19 cellular contexts compared by ENCODE assay signal in genomic region chr13:59931621-59932020, GRCh38.
"Had no signal": no experiment of that assay in that cellular context is flagged by ENCODE, and none has a peak within 500 bp of the region (broad histone marks: within the 10 kb centered on the region; RNA-seq: fewer than 3 reads in every experiment).

No MANE protein-coding gene starts in this region.

- H3K27ac ChIP-seq: adrenal gland, colonic mucosa, esophagus muscularis mucosa, ovary, right lobe of liver, transverse colon, vagina had no signal

- ATAC-seq: activated T-cell treated with anti-CD3 and anti-CD28 coated beads, Interleukin-2, amount 50 U/mL, for 4 hours; left lobe of liver; mucosa of descending colon; naive thymus-derived CD4-positive, alpha-beta T cell; right lobe of liver; stimulated activated naive CD8-positive, alpha-beta T cell treated with anti-CD3 and anti-CD28 coated beads, Interleukin-15, Interleukin-2, amounts not matched to agents 100 U/mL and 50 U/mL, for 24 hours; WTC11 had no signal

- DNase-seq: activated CD4-positive, alpha-beta memory T cell treated with anti-CD3 and anti-CD28 coated beads, Interleukin-2, amount 10 ng/mL, durations not matched to agents 7 days and 5 days; activated CD4-positive, alpha-beta T cell treated with anti-CD3 and anti-CD28 coated beads for 4 hours; activated effector memory CD4-positive, alpha-beta T cell treated with Interleukin-2 at 50 U/mL for 16 hours; activated T-cell treated with anti-CD3 and anti-CD28 coated beads, Interleukin-2, amount 50 U/mL, for 4 hours; adrenal gland; central memory CD4-positive, alpha-beta T cell; colonic mucosa; hippocampal formation; mucosa of descending colon; naive thymus-derived CD4-positive, alpha-beta T cell; ovary; right lobe of liver; stimulated activated naive CD8-positive, alpha-beta T cell treated with anti-CD3 and anti-CD28 coated beads, Interleukin-15, Interleukin-2, amounts not matched to agents 100 U/mL and 50 U/mL, for 24 hours; transverse colon had no signal

- H3K36me3 ChIP-seq: adrenal gland, colonic mucosa, esophagus muscularis mucosa, ovary, right lobe of liver, transverse colon, vagina had no signal

- H3K27me3 ChIP-seq: adrenal gland, colonic mucosa, esophagus muscularis mucosa, ovary, right lobe of liver, transverse colon, vagina had no signal

- H3K4me1 ChIP-seq: adrenal gland, colonic mucosa, esophagus muscularis mucosa, right lobe of liver, transverse colon, vagina had no signal

- H3K9me3 ChIP-seq: adrenal gland, colonic mucosa, mucosa of descending colon, ovary, right lobe of liver, transverse colon, vagina had no signal

- H3K4me3 ChIP-seq: adrenal gland, colonic mucosa, esophagus muscularis mucosa, mucosa of descending colon, ovary, right lobe of liver, smooth muscle cell, transverse colon, vagina had no signal
